ENCODE assay signal across 23 cellular contexts in genomic region chr3:174495231-174495755, GRCh38.
DNase-seq lines count a peak whose midpoint lies in the region; TF ChIP-seq lines count a peak whose summit lies in the region.
"Had no signal": no experiment of that assay in that cellular context is flagged by ENCODE, and none has a peak within 500 bp of the region (broad histone marks: within the 10 kb centered on the region; RNA-seq: fewer than 3 reads in every experiment).

No MANE protein-coding gene starts in this region.

- TF ChIP-seq CTCF in ascending aorta (IDR thresholded peaks at IDR 0.05) = no peak
- no peak for TF ChIP-seq CTCF in foreskin fibroblast (IDR thresholded peaks at IDR 0.05; ENCODE audit: low read depth, low read length)
- TF ChIP-seq CTCF in nephron progenitor cell (IDR thresholded peaks at IDR 0.05) = no peak

- no peaks in the 10 kb centered on the region for H3K36me3 ChIP-seq in ascending aorta
- H3K36me3 ChIP-seq: esophagus muscularis mucosa had no signal

- H3K4me3 ChIP-seq in ascending aorta (no peak overlapping the region), foreskin fibroblast (ENCODE audit: low read depth in 1 of 2, low read length in 2 of 2) (no peak overlapping the region)
- H3K4me3 ChIP-seq: esophagus muscularis mucosa, psoas muscle, testis had no signal

- H3K27me3 ChIP-seq in ascending aorta = no peaks in the 10 kb centered on the region
- H3K27me3 ChIP-seq: esophagus muscularis mucosa, testis had no signal

- H3K9me3 Mint-ChIP-seq in nephron progenitor cell = no peaks in the 10 kb centered on the region
- H3K9me3 Mint-ChIP-seq: activated naive CD8-positive, alpha-beta T cell treated with anti-CD3 and anti-CD28 coated beads for 36 hours; activated T-helper 1 cell treated with anti-CD3 and anti-CD28 coated beads, Interleukin-12 subunit alpha, Interleukin-12 subunit beta, Interleukin-2, Interleukin-4 antibody, amounts not matched to agents 30 ng/mL and 10 ng/mL and 1 ng/mL, durations not matched to agents 14 hours and 24 hours and 36 hours had no signal

- peak overlapping the region; percentile 17 to 20 for H3K27ac ChIP-seq in ascending aorta
- H3K27ac ChIP-seq: esophagus muscularis mucosa, psoas muscle, testis had no signal

- H3K4me3 Mint-ChIP-seq in nephron progenitor cell = no peak overlapping the region
- H3K4me3 Mint-ChIP-seq: activated B cell treated with CpG ODN at 0.5 μM for 24 hours; activated naive CD8-positive, alpha-beta T cell treated with anti-CD3 and anti-CD28 coated beads for 36 hours; activated T-helper 1 cell treated with anti-CD3 and anti-CD28 coated beads, Interleukin-12 subunit alpha, Interleukin-12 subunit beta, Interleukin-2, Interleukin-4 antibody, amounts not matched to agents 30 ng/mL and 10 ng/mL and 1 ng/mL, durations not matched to agents 14 hours and 24 hours and 36 hours; CD4-positive, CD25-positive, alpha-beta regulatory T cell; central memory CD8-positive, alpha-beta T cell; natural killer cell had no signal

- peak; percentile 5 to 69 for DNase-seq in NCI-H2081 (lab: John Stamatoyannopoulos, UW)
- no peak for DNase-seq in NCI-H2081 treated with DMSO at 0.1 percent for 48 hours (lab: John Stamatoyannopoulos, UW)
- no peak for DNase-seq in ascending aorta (ENCODE audit: low spot score in 2 of 2)
- DNase-seq in foreskin fibroblast = peak; percentile 9 to 45
- DNase-seq in activated CD4-positive, alpha-beta T cell treated with anti-CD3 and anti-CD28 coated beads, Interleukin-2, amount 50 U/mL, for 4 hours = no peak
- DNase-seq in nephron progenitor cell = no peak
- no peak for DNase-seq in NCI-H510A (lab: John Stamatoyannopoulos, UW)
- no peak for DNase-seq in RPMI8226
- DNase-seq: activated B cell treated with CpG ODN at 0.5 μM for 24 hours; activated naive CD8-positive, alpha-beta T cell treated with anti-CD3 and anti-CD28 coated beads for 36 hours; CD4-positive, CD25-positive, alpha-beta regulatory T cell; effector CD4-positive, alpha-beta T cell; hippocampal formation; kidney; natural killer cell; NCI-H187; NCI-H510A treated with DMSO at 0.1 percent for 48 hours; psoas muscle; T-helper 2 cell; testis had no signal

- no peaks in the 10 kb centered on the region for H3K36me3 Mint-ChIP-seq in nephron progenitor cell (ENCODE audit: low read depth)
- H3K36me3 Mint-ChIP-seq: activated naive CD8-positive, alpha-beta T cell treated with anti-CD3 and anti-CD28 coated beads for 36 hours; CD4-positive, CD25-positive, alpha-beta regulatory T cell had no signal

- H3K27me3 Mint-ChIP-seq in nephron progenitor cell (ENCODE audit: low read depth, poor library complexity) = no peaks in the 10 kb centered on the region
- H3K27me3 Mint-ChIP-seq: activated B cell treated with CpG ODN at 0.5 μM for 24 hours; activated naive CD8-positive, alpha-beta T cell treated with anti-CD3 and anti-CD28 coated beads for 36 hours; CD4-positive, CD25-positive, alpha-beta regulatory T cell; central memory CD8-positive, alpha-beta T cell had no signal

- H3K9me3 ChIP-seq in ascending aorta = no peaks in the 10 kb centered on the region
- H3K9me3 ChIP-seq: esophagus muscularis mucosa, testis had no signal

- no peaks in the 10 kb centered on the region for H3K4me1 Mint-ChIP-seq in nephron progenitor cell
- H3K4me1 Mint-ChIP-seq: activated B cell treated with CpG ODN at 0.5 μM for 24 hours; activated naive CD8-positive, alpha-beta T cell treated with anti-CD3 and anti-CD28 coated beads for 36 hours; CD4-positive, CD25-positive, alpha-beta regulatory T cell; central memory CD8-positive, alpha-beta T cell; natural killer cell had no signal

- intact Hi-C loops in ascending aorta (cut with DNase I) = loop anchor here (5.0 kb wide), 1 partner anchor 53 kb away; no protein-coding TSS in a partner anchor

- H3K4me1 ChIP-seq in ascending aorta = peaks cover 0 to 8% of the 10 kb centered on the region in 2 donors
- H3K4me1 ChIP-seq: testis had no signal

- no peak overlapping the region for H3K27ac Mint-ChIP-seq in nephron progenitor cell
- H3K27ac Mint-ChIP-seq: activated B cell treated with CpG ODN at 0.5 μM for 24 hours; activated naive CD8-positive, alpha-beta T cell treated with anti-CD3 and anti-CD28 coated beads for 36 hours; activated T-helper 1 cell treated with anti-CD3 and anti-CD28 coated beads, Interleukin-12 subunit alpha, Interleukin-12 subunit beta, Interleukin-2, Interleukin-4 antibody, amounts not matched to agents 30 ng/mL and 10 ng/mL and 1 ng/mL, durations not matched to agents 14 hours and 24 hours and 36 hours; CD4-positive, CD25-positive, alpha-beta regulatory T cell; natural killer cell had no signal

Comparison
In these comparisons a context has a peak if more than half of its experiments do, and no peak if none do; other contexts are left out.
1. DNase-seq: peak in NCI-H2081 (2 of 2) and foreskin fibroblast (2 of 2); none in NCI-H2081 treated with DMSO at 0.1 percent for 48 hours (single experiment), ascending aorta (0 of 2), activated CD4-positive, alpha-beta T cell treated with anti-CD3 and anti-CD28 coated beads, Interleukin-2, amount 50 U/mL, for 4 hours (0 of 2), nephron progenitor cell (single experiment), NCI-H510A (single experiment) and RPMI8226 (single experiment).